1 cellular context compared by ENCODE assay signal in the genomic region with DNA sequence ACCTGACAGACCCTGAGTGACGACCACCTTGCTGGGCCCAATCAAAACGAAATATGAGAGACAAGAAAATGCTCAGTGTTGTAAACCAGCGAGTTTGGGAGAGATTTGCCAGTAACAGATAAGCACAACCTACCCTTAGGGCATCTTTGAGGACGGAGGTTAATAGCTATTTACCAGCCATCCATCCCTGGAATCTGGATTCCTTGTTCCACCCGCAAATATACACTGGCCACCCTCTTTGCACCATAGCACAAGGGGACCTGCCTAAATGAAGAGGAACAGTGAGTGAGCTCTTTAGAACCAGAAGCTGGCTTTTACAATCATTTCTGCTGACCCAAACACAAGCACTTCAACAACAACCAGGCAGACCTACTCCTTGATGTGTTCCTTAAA.
TF ChIP-seq lines count a peak whose summit lies in the region.

No MANE protein-coding gene starts in this region.

TF ChIP-seq in IMR-90, 13 proteins besides CTCF, POLR2A, EP300 and RAD21 (continued from another document):
- no peak for TF ChIP-seq MAZ (IDR thresholded peaks at IDR 0.05; ENCODE audit: borderline replicate concordance, low read depth, low read length)
